ENCODE assay signal across 28 cellular contexts in genomic region chr10:60615551-60615950, GRCh38.
"Had no signal": no experiment of that assay in that cellular context is flagged by ENCODE, and none has a peak within 500 bp of the region (broad histone marks: within the 10 kb centered on the region; RNA-seq: fewer than 3 reads in every experiment).

No MANE protein-coding gene starts in this region.

- DNase-seq: activated B cell treated with CpG ODN at 0.5 μM for 24 hours; activated CD4-positive, alpha-beta memory T cell treated with anti-CD3 and anti-CD28 coated beads for 36 hours; activated CD4-positive, alpha-beta T cell treated with anti-CD3 and anti-CD28 coated beads for 4 hours; activated CD4-positive, alpha-beta T cell treated with anti-CD3 and anti-CD28 coated beads, Interleukin-2, amount 10 ng/mL, durations not matched to agents 24 days and 14 days; activated CD4-positive, alpha-beta T cell treated with anti-CD3 and anti-CD28 coated beads, Interleukin-2, amount 50 U/mL, for 1 hour; activated CD4-positive, alpha-beta T cell treated with anti-CD3 and anti-CD28 coated beads, Interleukin-2, amount 50 U/mL, for 4 hours; activated CD4-positive, CD25-positive, alpha-beta regulatory T cell treated with anti-CD3 and anti-CD28 coated beads, Interleukin-2, amount 50 U/mL, for 72 hours; activated CD8-positive, alpha-beta memory T cell treated with anti-CD3 and anti-CD28 coated beads, Interleukin-2, amount 50 U/mL, for 4 hours; activated CD8-positive, alpha-beta T cell treated with anti-CD3 and anti-CD28 coated beads for 36 hours; activated gamma-delta T cell; activated naive CD4-positive, alpha-beta T cell treated with anti-CD3 and anti-CD28 coated beads, Interleukin-2, amount 10 ng/mL, durations not matched to agents 7 days and 5 days; activated naive CD4-positive, alpha-beta T cell treated with Interleukin-2 at 50 U/mL for 16 hours; activated naive CD8-positive, alpha-beta T cell treated with anti-CD3 and anti-CD28 coated beads, Interleukin-2, amount 10 ng/mL, durations not matched to agents 7 days and 5 days; activated T-cell treated with anti-CD3 and anti-CD28 coated beads for 4 hours; activated T-cell treated with anti-CD3 and anti-CD28 coated beads, Interleukin-2, amount 50 U/mL, for 1 hour; activated T-cell treated with anti-CD3 and anti-CD28 coated beads, Interleukin-2, amount 50 U/mL, for 4 hours; activated T-cell treated with anti-CD3 and anti-CD28 coated beads, Interleukin-2, amount 50 U/mL, for 72 hours; amygdala; anterior cingulate cortex; caudate nucleus; SW 1271; T-helper 1 cell; T-helper 2 cell; T-helper 9 cell had no signal

- H3K36me3 ChIP-seq: ascending aorta, cardiac muscle cell had no signal

- H3K4me3 ChIP-seq: ascending aorta, cardiac muscle cell had no signal

- H3K9me3 ChIP-seq: ascending aorta had no signal

- H3K27ac ChIP-seq: ascending aorta, cardiac muscle cell, VCaP had no signal

- ATAC-seq: activated CD8-positive, alpha-beta T cell treated with anti-CD3 and anti-CD28 coated beads for 36 hours; activated T-cell treated with anti-CD3 and anti-CD28 coated beads, Interleukin-2, amount 50 U/mL, for 4 hours; activated T-cell treated with anti-CD3 and anti-CD28 coated beads, Interleukin-2, amount 50 U/mL, for 72 hours; activated T-helper 17 cell treated with anti-CD3 and anti-CD28 coated beads, Interleukin-2, amount 50 U/mL, for 72 hours had no signal

- H3K27me3 ChIP-seq: ascending aorta, cardiac muscle cell had no signal

- H3K4me1 ChIP-seq: ascending aorta had no signal
